In the genomic region with DNA sequence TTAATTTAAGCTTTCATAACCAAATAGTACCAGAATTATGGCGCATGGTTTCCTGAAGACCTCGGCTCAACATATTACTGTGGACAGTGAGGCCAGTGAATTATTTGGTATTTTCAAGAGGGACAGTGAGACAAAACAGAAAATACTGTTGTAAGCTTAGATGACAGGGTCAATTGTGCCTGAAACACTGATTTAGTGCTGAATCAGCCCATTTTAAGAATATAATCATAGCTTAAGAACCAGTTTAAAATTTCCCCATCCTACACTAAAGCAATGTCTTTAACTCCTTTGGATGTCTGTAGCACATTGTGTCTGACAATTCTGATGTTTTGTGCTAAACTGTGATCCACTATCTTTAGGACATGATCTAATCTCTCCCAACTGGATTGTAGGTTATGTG, we compare ENCODE assay signal across 24 cellular contexts. TPM values are rescaled to one million over a fixed set of nuclear protein-coding genes. Genes with fewer than 3 reads are reported as not detected.
A peak's percentile ranks its signal among the peaks of the same experiment; 100 is the strongest.
DNase-seq lines count a peak whose midpoint lies in the region; ATAC-seq and TF ChIP-seq lines count a peak whose summit lies in the region.
"Had no signal": no experiment of that assay in that cellular context is flagged by ENCODE, and none has a peak within 500 bp of the region (broad histone marks: within the 10 kb centered on the region; RNA-seq: fewer than 3 reads in every experiment).

No MANE protein-coding gene starts in this region.

- no peaks in the 10 kb centered on the region for H3K9me3 ChIP-seq in Peyer's patch
- no peaks in the 10 kb centered on the region for H3K9me3 ChIP-seq in spleen
- H3K9me3 ChIP-seq: gastroesophageal sphincter, right atrium auricular region, tibial artery had no signal

- no peaks in the 10 kb centered on the region for H3K9me3 Mint-ChIP-seq in activated CD8-positive, alpha-beta T cell treated with anti-CD3 and anti-CD28 coated beads for 36 hours
- H3K9me3 Mint-ChIP-seq in activated CD8-positive, alpha-beta T cell treated with anti-CD3 and anti-CD28 coated beads, Interleukin-2, amount 10 ng/mL, durations not matched to agents 7 days and 5 days (ENCODE audit: insufficient read depth): no peaks in the 10 kb centered on the region
- H3K9me3 Mint-ChIP-seq in activated CD4-positive, alpha-beta T cell treated with anti-CD3 and anti-CD28 coated beads, Interleukin-2, amount 10 ng/mL, durations not matched to agents 7 days and 5 days: no peaks in the 10 kb centered on the region
- H3K9me3 Mint-ChIP-seq: activated B cell treated with CpG ODN at 0.5 μM for 24 hours; activated naive CD8-positive, alpha-beta T cell treated with anti-CD3 and anti-CD28 coated beads, Interleukin-2, amount 10 ng/mL, durations not matched to agents 7 days and 5 days; brain; stimulated activated naive B cell treated with anti-CD40 and anti-IgM and Interleukin-4, amounts not matched to agents 10 μg/mL and 1 μg/mL and 100 μg/mL, for 72 hours; T-helper 2 cell treated with Interferon-gamma antibody and Interleukin-4, amounts not matched to agents 5 μg/mL and 100 μg/mL, for 36 hours had no signal

- no peak for TF ChIP-seq CTCF in activated CD8-positive, alpha-beta T cell treated with anti-CD3 and anti-CD28 coated beads for 36 hours (IDR thresholded peaks at IDR 0.05)
- no peak for TF ChIP-seq CTCF in Peyer's patch (IDR thresholded peaks at IDR 0.05)
- TF ChIP-seq CTCF in foreskin keratinocyte (conservative IDR thresholded peaks at IDR 0.05): no peak
- TF ChIP-seq CTCF in spleen (IDR thresholded peaks at IDR 0.05 in 8 of 11, conservative IDR thresholded peaks at IDR 0.05 in 3 of 11): no peak
- no peak for TF ChIP-seq CTCF in dorsolateral prefrontal cortex (IDR thresholded peaks at IDR 0.05 in 54 of 56, conservative IDR thresholded peaks at IDR 0.05 in 2 of 56; ENCODE audit: low read depth in 1 of 56, partially characterized antibody in 56 of 56)

- H3K27me3 ChIP-seq in Peyer's patch (no peaks in the 10 kb centered on the region), foreskin keratinocyte (no peaks in the 10 kb centered on the region), spleen (replicated peaks in 1 of 7) (peaks cover 0 to 29% (median 0%) of the 10 kb centered on the region in 7 donors), dorsolateral prefrontal cortex (peaks cover 0 to 9% (median 0%) of the 10 kb centered on the region in 45 donors)
- H3K27me3 ChIP-seq: right atrium auricular region, tibial artery had no signal

- peaks cover 2 to 50% (median 8%) of the 10 kb centered on the region in 4 donors for H3K4me1 ChIP-seq in Peyer's patch
- peaks cover 41% of the 10 kb centered on the region for H3K4me1 ChIP-seq in foreskin keratinocyte
- peaks cover 12 to 100% (median 71%) of the 10 kb centered on the region in 6 donors for H3K4me1 ChIP-seq in spleen

- CTCF ChIA-PET in activated CD8-positive, alpha-beta T cell treated with anti-CD3 and anti-CD28 coated beads for 36 hours (lab: Charles Lee): interaction anchor here (3.0 to 33.7 kb wide), 3 partner anchors 7 to 30 kb away, joined by 12 to 746 read pairs (median 85); no protein-coding TSS in a partner anchor
- CTCF ChIA-PET in activated CD8-positive, alpha-beta T cell treated with anti-CD3 and anti-CD28 coated beads, Interleukin-2, amount 10 ng/mL, durations not matched to agents 7 days and 5 days (lab: Charles Lee): interaction anchor here (1.2 to 20.5 kb wide), 3 partner anchors 10 to 28 kb away, joined by 3 to 457 read pairs (median 7); no protein-coding TSS in a partner anchor
- CTCF ChIA-PET in activated CD4-positive, alpha-beta T cell treated with anti-CD3 and anti-CD28 coated beads, Interleukin-2, amount 10 ng/mL, durations not matched to agents 7 days and 5 days (lab: Charles Lee): interaction anchor here (2.1 to 7.3 kb wide), 4 partner anchors 8 to 30 kb away, joined by 4 to 36 read pairs (median 10); no protein-coding TSS in a partner anchor

- no peaks in the 10 kb centered on the region for H3K36me3 ChIP-seq in Peyer's patch
- no peaks in the 10 kb centered on the region for H3K36me3 ChIP-seq in spleen
- H3K36me3 ChIP-seq: gastroesophageal sphincter, right atrium auricular region, tibial artery had no signal

- peak overlapping the region in 3 of 4 donors; percentile 25 to 99 (median 99) for H3K27ac ChIP-seq in Peyer's patch
- peak overlapping the region; percentile 83 for H3K27ac ChIP-seq in foreskin keratinocyte
- H3K27ac ChIP-seq in spleen: peak overlapping the region in 5 of 8 donors; percentile 12 to 88 (median 80)
- peak overlapping the region in 18 of 59 donors; percentile 2 to 79 (median 29) for H3K27ac ChIP-seq in dorsolateral prefrontal cortex
- H3K27ac ChIP-seq: 22Rv1, tibial artery had no signal

- intact Hi-C loops in activated CD8-positive, alpha-beta T cell treated with anti-CD3 and anti-CD28 coated beads for 36 hours (cut with micrococcal nuclease): no loop called here
- intact Hi-C loops in spleen (cut with DNase I; ENCODE audit: low total_unique reads) (no loop called here), dorsolateral prefrontal cortex (cut with DNase I) (no loop called here)

- 52 to 63% (median 61%) methylated on average over 2 of the region's 2 CpGs for WGBS in spleen, 5 donors

- peaks cover 68% of the 10 kb centered on the region for H3K4me1 Mint-ChIP-seq in activated CD8-positive, alpha-beta T cell treated with anti-CD3 and anti-CD28 coated beads for 36 hours (ENCODE audit: low read depth)
- peaks cover 43% of the 10 kb centered on the region for H3K4me1 Mint-ChIP-seq in activated CD8-positive, alpha-beta T cell treated with anti-CD3 and anti-CD28 coated beads, Interleukin-2, amount 10 ng/mL, durations not matched to agents 7 days and 5 days (ENCODE audit: low read depth)
- H3K4me1 Mint-ChIP-seq in activated CD4-positive, alpha-beta T cell treated with anti-CD3 and anti-CD28 coated beads, Interleukin-2, amount 10 ng/mL, durations not matched to agents 7 days and 5 days: peaks cover 37% of the 10 kb centered on the region

- no peaks in the 10 kb centered on the region for H3K27me3 Mint-ChIP-seq in activated CD8-positive, alpha-beta T cell treated with anti-CD3 and anti-CD28 coated beads for 36 hours
- H3K27me3 Mint-ChIP-seq in activated CD8-positive, alpha-beta T cell treated with anti-CD3 and anti-CD28 coated beads, Interleukin-2, amount 10 ng/mL, durations not matched to agents 7 days and 5 days (ENCODE audit: low read depth): peaks cover 31% of the 10 kb centered on the region
- H3K27me3 Mint-ChIP-seq in activated CD4-positive, alpha-beta T cell treated with anti-CD3 and anti-CD28 coated beads, Interleukin-2, amount 10 ng/mL, durations not matched to agents 7 days and 5 days: peaks cover 29% of the 10 kb centered on the region

- no peak for ATAC-seq in activated CD8-positive, alpha-beta T cell treated with anti-CD3 and anti-CD28 coated beads for 36 hours
- no peak for ATAC-seq in activated CD8-positive, alpha-beta T cell treated with anti-CD3 and anti-CD28 coated beads, Interleukin-2, amount 10 ng/mL, durations not matched to agents 7 days and 5 days
- ATAC-seq in foreskin keratinocyte (no peak), HG03442 (IDR thresholded peaks at IDR 0.05; ENCODE audit: unreplicated experiment) (no peak)
- ATAC-seq: gastroesophageal sphincter; PC-3; stimulated activated naive B cell treated with anti-CD40 and anti-IgM and Interleukin-4, amounts not matched to agents 10 μg/mL and 1 μg/mL and 100 μg/mL, for 72 hours had no signal

- TF ChIP-seq POLR2A in Peyer's patch (IDR thresholded peaks at IDR 0.05) (no peak), spleen (IDR thresholded peaks at IDR 0.05) (no peak)

- H3K36me3 Mint-ChIP-seq in activated CD8-positive, alpha-beta T cell treated with anti-CD3 and anti-CD28 coated beads for 36 hours (ENCODE audit: low read depth): no peaks in the 10 kb centered on the region
- H3K36me3 Mint-ChIP-seq in activated CD8-positive, alpha-beta T cell treated with anti-CD3 and anti-CD28 coated beads, Interleukin-2, amount 10 ng/mL, durations not matched to agents 7 days and 5 days (ENCODE audit: low read depth): peaks cover 2% of the 10 kb centered on the region
- peaks cover 32% of the 10 kb centered on the region for H3K36me3 Mint-ChIP-seq in activated CD4-positive, alpha-beta T cell treated with anti-CD3 and anti-CD28 coated beads, Interleukin-2, amount 10 ng/mL, durations not matched to agents 7 days and 5 days (ENCODE audit: low read depth)
- H3K36me3 Mint-ChIP-seq: brain; stimulated activated naive B cell treated with anti-CD40 and anti-IgM and Interleukin-4, amounts not matched to agents 10 μg/mL and 1 μg/mL and 100 μg/mL, for 72 hours had no signal

- H3K27ac Mint-ChIP-seq in activated CD8-positive, alpha-beta T cell treated with anti-CD3 and anti-CD28 coated beads for 36 hours: peak overlapping the region; percentile 9
- H3K27ac Mint-ChIP-seq in activated CD8-positive, alpha-beta T cell treated with anti-CD3 and anti-CD28 coated beads, Interleukin-2, amount 10 ng/mL, durations not matched to agents 7 days and 5 days: no peak overlapping the region
- no peak overlapping the region for H3K27ac Mint-ChIP-seq in activated CD4-positive, alpha-beta T cell treated with anti-CD3 and anti-CD28 coated beads, Interleukin-2, amount 10 ng/mL, durations not matched to agents 7 days and 5 days
- H3K27ac Mint-ChIP-seq: activated B cell treated with CpG ODN at 0.5 μM for 24 hours; activated naive CD8-positive, alpha-beta T cell treated with anti-CD3 and anti-CD28 coated beads, Interleukin-2, amount 10 ng/mL, durations not matched to agents 7 days and 5 days; stimulated activated naive B cell treated with anti-CD40 and anti-IgM and Interleukin-4, amounts not matched to agents 10 μg/mL and 1 μg/mL and 100 μg/mL, for 72 hours; T-helper 2 cell treated with Interferon-gamma antibody and Interleukin-4, amounts not matched to agents 5 μg/mL and 100 μg/mL, for 36 hours had no signal

- no peak for DNase-seq in activated CD8-positive, alpha-beta T cell treated with anti-CD3 and anti-CD28 coated beads for 36 hours
- DNase-seq in activated CD8-positive, alpha-beta T cell treated with anti-CD3 and anti-CD28 coated beads, Interleukin-2, amount 10 ng/mL, durations not matched to agents 7 days and 5 days: no peak
- no peak for DNase-seq in Peyer's patch
- no peak for DNase-seq in foreskin keratinocyte
- DNase-seq in spleen: no peak
- no peak for DNase-seq in dorsolateral prefrontal cortex
- no peak for DNase-seq in activated CD4-positive, alpha-beta T cell treated with anti-CD3 and anti-CD28 coated beads, Interleukin-2, amount 10 ng/mL, durations not matched to agents 7 days and 5 days
- DNase-seq: activated B cell treated with CpG ODN at 0.5 μM for 24 hours; activated CD8-positive, alpha-beta memory T cell treated with anti-CD3 and anti-CD28 coated beads for 24 hours; activated naive CD8-positive, alpha-beta T cell treated with anti-CD3 and anti-CD28 coated beads, Interleukin-2, amount 10 ng/mL, durations not matched to agents 7 days and 5 days; cortex of kidney; DMS53; NCI-H1694; NCI-H82; occipital lobe; PC-3; stimulated activated naive B cell treated with anti-CD40 and anti-IgM and Interleukin-4, amounts not matched to agents 10 μg/mL and 1 μg/mL and 100 μg/mL, for 72 hours had no signal

- H3K4me3 Mint-ChIP-seq in activated CD8-positive, alpha-beta T cell treated with anti-CD3 and anti-CD28 coated beads for 36 hours: no peak overlapping the region
- no peak overlapping the region for H3K4me3 Mint-ChIP-seq in activated CD8-positive, alpha-beta T cell treated with anti-CD3 and anti-CD28 coated beads, Interleukin-2, amount 10 ng/mL, durations not matched to agents 7 days and 5 days
- no peak overlapping the region for H3K4me3 Mint-ChIP-seq in activated CD4-positive, alpha-beta T cell treated with anti-CD3 and anti-CD28 coated beads, Interleukin-2, amount 10 ng/mL, durations not matched to agents 7 days and 5 days
- H3K4me3 Mint-ChIP-seq: activated B cell treated with CpG ODN at 0.5 μM for 24 hours; activated naive CD8-positive, alpha-beta T cell treated with anti-CD3 and anti-CD28 coated beads, Interleukin-2, amount 10 ng/mL, durations not matched to agents 7 days and 5 days; stimulated activated naive B cell treated with anti-CD40 and anti-IgM and Interleukin-4, amounts not matched to agents 10 μg/mL and 1 μg/mL and 100 μg/mL, for 72 hours; T-helper 2 cell treated with Interferon-gamma antibody and Interleukin-4, amounts not matched to agents 5 μg/mL and 100 μg/mL, for 36 hours had no signal

- peak overlapping the region in 2 of 4 donors; percentile 10 to 95 for H3K4me3 ChIP-seq in Peyer's patch
- no peak overlapping the region for H3K4me3 ChIP-seq in spleen
- H3K4me3 ChIP-seq in dorsolateral prefrontal cortex: peak overlapping the region in 4 of 59 donors; percentile 1 to 86 (median 54)
- H3K4me3 ChIP-seq: gastroesophageal sphincter, right atrium auricular region, tibial artery had no signal

- POLR2A ChIA-PET in activated CD8-positive, alpha-beta T cell treated with anti-CD3 and anti-CD28 coated beads for 36 hours (lab: Charles Lee): interaction anchor here (1.0 to 7.5 kb wide), 5 partner anchors 8 to 30 kb away, joined by 3 to 43 read pairs (median 4); no protein-coding TSS in a partner anchor
- POLR2A ChIA-PET in activated CD8-positive, alpha-beta T cell treated with anti-CD3 and anti-CD28 coated beads, Interleukin-2, amount 10 ng/mL, durations not matched to agents 7 days and 5 days (lab: Charles Lee): no interaction called here
- POLR2A ChIA-PET in activated CD4-positive, alpha-beta T cell treated with anti-CD3 and anti-CD28 coated beads, Interleukin-2, amount 10 ng/mL, durations not matched to agents 7 days and 5 days (lab: Charles Lee): no interaction called here

RNA-seq across cellular contexts. Expression of a gene that starts 4.6 kb away (rescaled TPM):
- total RNA-seq in activated CD8-positive, alpha-beta T cell treated with anti-CD3 and anti-CD28 coated beads for 36 hours: 1 to 10 TPM; 7.9 to 8.4 TPM
- total RNA-seq in activated CD8-positive, alpha-beta T cell treated with anti-CD3 and anti-CD28 coated beads, Interleukin-2, amount 10 ng/mL, durations not matched to agents 7 days and 5 days: 10 to 100 TPM; 14.6 to 15.0 TPM
- 100 to 1,000 TPM; 201 to 357 (median 225) TPM for total RNA-seq in Peyer's patch
- 815 and 842 TPM in 2 replicates for total RNA-seq in foreskin keratinocyte
- 168 and 201 TPM in 2 replicates for polyA plus RNA-seq in foreskin keratinocyte
- total RNA-seq in spleen: 100 to 1,000 TPM in 5 of 7 donors, 10 to 100 TPM in 2; 54.6 to 172 (median 114) TPM
- polyA plus RNA-seq in spleen: 10 to 100 TPM in 1 of 3 donors, 1 to 10 TPM in 2; 6.9 to 18.1 (median 8.2) TPM
- 10 to 100 TPM; 15.5 to 84.3 (median 30.7) TPM for total RNA-seq in dorsolateral prefrontal cortex
- 10 to 100 TPM; 46.7 to 47.2 TPM for total RNA-seq in activated CD4-positive, alpha-beta T cell treated with anti-CD3 and anti-CD28 coated beads, Interleukin-2, amount 10 ng/mL, durations not matched to agents 7 days and 5 days
